In genomic region chr19:1238373-1239303, GRCh38 we compare ENCODE assay signal across 9 cellular contexts. TPM values are rescaled to one million over a fixed set of nuclear protein-coding genes. Genes with fewer than 3 reads are reported as not detected.
DNase-seq lines count a peak whose midpoint lies in the region; ATAC-seq, FAIRE-seq and TF ChIP-seq lines count a peak whose summit lies in the region.
"Had no signal": no experiment of that assay in that cellular context is flagged by ENCODE, and none has a peak within 500 bp of the region (broad histone marks: within the 10 kb centered on the region; RNA-seq: fewer than 3 reads in every experiment).

No MANE protein-coding gene starts in this region.

- H3K4me1 Mint-ChIP-seq in naive thymus-derived CD4-positive, alpha-beta T cell: peaks cover 13 to 42% (median 23%) of the 10 kb centered on the region in 7 donors

- FAIRE-seq in A549 (lab: Jason Lieb, UNC): no peak
- FAIRE-seq: TTC549 had no signal

- H3K36me3 ChIP-seq in HUES6 (ENCODE audit: control insufficient read depth, insufficient read depth, low read length) (peaks cover 23% of the 10 kb centered on the region), breast epithelium (no peaks in the 10 kb centered on the region)
- no peaks in the 10 kb centered on the region for H3K36me3 ChIP-seq in naive thymus-derived CD4-positive, alpha-beta T cell (ENCODE audit: control insufficient read depth in 2 of 3, insufficient read depth in 3 of 3, low read length in 3 of 3)

- H3K27me3 Mint-ChIP-seq in naive thymus-derived CD4-positive, alpha-beta T cell: peaks cover 4 to 22% (median 9%) of the 10 kb centered on the region in 5 donors

- no peak for TF ChIP-seq EP300 in A549 (IDR thresholded peaks at IDR 0.05)

- H3K9ac ChIP-seq in HUES6 (ENCODE audit: low read length): no peak overlapping the region

- intact Hi-C loops in breast epithelium (cut with DNase I; ENCODE audit: low total_unique reads): no loop called here
- intact Hi-C loops in naive thymus-derived CD4-positive, alpha-beta T cell (cut with micrococcal nuclease): no loop called here

- POLR2A ChIA-PET in A549 (lab: Yijun Ruan, JAX): no interaction called here
- POLR2A ChIA-PET in naive thymus-derived CD4-positive, alpha-beta T cell (lab: Charles Lee): interaction anchor here (0.6 to 2.7 kb wide), 7 partner anchors 27 to 174 kb away, joined by 3 to 17 read pairs (median 3); partner anchors contain the start of genes CIRBP and FAM174C

- WGBS in A549 (ENCODE audit: missing lambda C conversion rate): 89% methylated on average over 34 of the region's 34 CpGs

- H3K27me3 ChIP-seq in HUES6 (ENCODE audit: control insufficient read depth, insufficient read depth, low read length) (no peaks in the 10 kb centered on the region), breast epithelium (no peaks in the 10 kb centered on the region)
- H3K27me3 ChIP-seq in naive thymus-derived CD4-positive, alpha-beta T cell (ENCODE audit: control insufficient read depth in 2 of 2, insufficient read depth in 2 of 2, low read length in 2 of 2): no peaks in the 10 kb centered on the region

- peak overlapping the region; percentile 95 for H3K4me2 ChIP-seq in A549

- H3K4me3 Mint-ChIP-seq in naive thymus-derived CD4-positive, alpha-beta T cell: peak overlapping the region; percentile 69 to 93 (median 83)

- TF ChIP-seq CTCF in A549 (IDR thresholded peaks at IDR 0.05) (no peak), breast epithelium (IDR thresholded peaks at IDR 0.05) (no peak)

- H3K36me3 Mint-ChIP-seq in naive thymus-derived CD4-positive, alpha-beta T cell: peaks cover 0 to 2% (median 0%) of the 10 kb centered on the region in 5 donors

- H3K27ac Mint-ChIP-seq in naive thymus-derived CD4-positive, alpha-beta T cell: peak overlapping the region; percentile 4 to 93 (median 86)

- CTCF ChIA-PET in A549 (lab: Yijun Ruan, JAX): interaction anchor here (0.6 to 2.3 kb wide), 8 partner anchors 13 to 1224 kb away, joined by 3 to 15 read pairs (median 6); no protein-coding TSS in a partner anchor
- CTCF ChIA-PET in naive thymus-derived CD4-positive, alpha-beta T cell (lab: Charles Lee): interaction anchor here (0.6 to 1.6 kb wide), 2 partner anchors 125 to 572 kb away, joined by 3 to 5 read pairs; no protein-coding TSS in a partner anchor

- H3K9me3 Mint-ChIP-seq in naive thymus-derived CD4-positive, alpha-beta T cell: peaks cover 0 to 3% (median 0%) of the 10 kb centered on the region in 11 donors

- no peak for TF ChIP-seq POLR2A in A549 (IDR thresholded peaks at IDR 0.05; ENCODE audit: low read length)
- no peak for TF ChIP-seq POLR2A in breast epithelium (IDR thresholded peaks at IDR 0.05)

- H3K4me1 ChIP-seq in A549 (peaks cover 30% of the 10 kb centered on the region), HUES6 (ENCODE audit: control insufficient read depth, insufficient read depth, low read length) (peaks cover 12% of the 10 kb centered on the region), breast epithelium (peaks cover 13 to 27% of the 10 kb centered on the region in 2 donors)
- peaks cover 16 to 21% of the 10 kb centered on the region in 2 donors for H3K4me1 ChIP-seq in naive thymus-derived CD4-positive, alpha-beta T cell (ENCODE audit: control insufficient read depth in 2 of 2, insufficient read depth in 2 of 2, low read length in 2 of 2)

- H3K9me3 ChIP-seq in A549 (no peaks in the 10 kb centered on the region), HUES6 (ENCODE audit: control insufficient read depth, insufficient read depth, low read depth, low read length) (no peaks in the 10 kb centered on the region), breast epithelium (no peaks in the 10 kb centered on the region)
- H3K9me3 ChIP-seq in naive thymus-derived CD4-positive, alpha-beta T cell (ENCODE audit: control insufficient read depth in 2 of 3, low read length in 3 of 3): no peaks in the 10 kb centered on the region

- DNase-seq in A549 (ENCODE audit: low read depth in 1 of 2, low spot score in 1 of 2) (no peak), breast epithelium (ENCODE audit: low spot score in 2 of 2) (no peak), NCI-H1694 (lab: John Stamatoyannopoulos, UW) (no peak)
- peak in 1 of 9 donors; percentile 22 for DNase-seq in naive thymus-derived CD4-positive, alpha-beta T cell

- H3K4me3 ChIP-seq in A549 (peak overlapping the region; percentile 63), HUES6 (ENCODE audit: low read depth, low read length) (peak overlapping the region; percentile 83), breast epithelium (peak overlapping the region; percentile 20 to 87 (median 64))
- no peak overlapping the region for H3K4me3 ChIP-seq in naive thymus-derived CD4-positive, alpha-beta T cell (ENCODE audit: low read length)

- ATAC-seq in A549 (no peak), GM18867 (IDR thresholded peaks at IDR 0.05; ENCODE audit: unreplicated experiment) (no peak), GM18498 (IDR thresholded peaks at IDR 0.05; ENCODE audit: unreplicated experiment) (no peak), GM18517 (IDR thresholded peaks at IDR 0.05; ENCODE audit: unreplicated experiment) (no peak)
- no peak for ATAC-seq in naive thymus-derived CD4-positive, alpha-beta T cell

- H3K27ac ChIP-seq in A549 (peak overlapping the region; percentile 78 to 97; a peak in 5 of 6 replicates), HUES6 (ENCODE audit: low read depth, low read length) (no peak overlapping the region), breast epithelium (peak overlapping the region; percentile 93 to 97)
- peak overlapping the region; percentile 73 for H3K27ac ChIP-seq in naive thymus-derived CD4-positive, alpha-beta T cell (ENCODE audit: low read depth, low read length)

- TF ChIP-seq RAD21 in A549 (conservative IDR thresholded peaks at IDR 0.05 in 1 of 2, IDR thresholded peaks at IDR 0.05 in 1 of 2): no peak

TF ChIP-seq in A549, 52 proteins besides CTCF, POLR2A, EP300 and RAD21 (continues in another document):
- TF ChIP-seq RNF2 (IDR thresholded peaks at IDR 0.05; ENCODE audit: borderline replicate concordance, low read depth) (no peak), PBX3 (IDR thresholded peaks at IDR 0.05) (no peak), SMC3 (IDR thresholded peaks at IDR 0.05) (no peak), JUN (IDR thresholded peaks at IDR 0.05) (no peak)

RNA-seq across cellular contexts. Expression of gene CBARP, which starts 0.8 kb away (rescaled TPM):
- 0.19 and 0.30 TPM in 2 replicates for polyA plus RNA-seq in A549 (2011; rRNA removed)
- 1.3 and 2.3 TPM in 2 replicates for polyA plus RNA-seq in A549 (2012; cell fraction: cytosol; rRNA removed)
- polyA plus RNA-seq in A549 (2012; cell fraction: nucleus; rRNA removed): 4.5 and 8.2 TPM in 2 replicates
- polyA plus RNA-seq in A549 (2017; fragmentation: RNase III; extraction: RNeasy Plus Mini Kit Qiagen cat#74134 plus additional on column Dnase treatment): 1.7 to 2.0 TPM (median 1.9 TPM) in 3 replicates
- polyA minus RNA-seq in A549 (2011; rRNA and poly(A)+ RNA removed): 0.21 and 0.24 TPM in 2 replicates
- 1 to 10 TPM in 1 of 3 donors, under 1 TPM in 1, not detected in 1; 0.98 to 4.8 TPM for total RNA-seq in breast epithelium
- total RNA-seq in naive thymus-derived CD4-positive, alpha-beta T cell: under 1 TPM in 2 of 5 experiments, not detected in 3; 0.15 to 0.27 TPM
- not detected for polyA plus RNA-seq in naive thymus-derived CD4-positive, alpha-beta T cell

RNA-seq across cellular contexts. Expression of gene ATP5F1D, which starts 2.9 kb away (rescaled TPM):
- 18.5 and 28.7 TPM in 2 replicates for polyA plus RNA-seq in A549 (2011; rRNA removed)
- 158 and 210 TPM in 2 replicates for polyA plus RNA-seq in A549 (2012; cell fraction: cytosol; rRNA removed)
- 114 and 225 TPM in 2 replicates for polyA plus RNA-seq in A549 (2012; cell fraction: nucleus; rRNA removed)
- 96.9 to 101 TPM (median 99.7 TPM) in 3 replicates for polyA plus RNA-seq in A549 (2017; fragmentation: RNase III; extraction: RNeasy Plus Mini Kit Qiagen cat#74134 plus additional on column Dnase treatment)
- polyA minus RNA-seq in A549 (2011; rRNA and poly(A)+ RNA removed): 12.4 and 18.2 TPM in 2 replicates
- total RNA-seq in breast epithelium: 10 to 100 TPM; 47.6 to 64.9 (median 61.3) TPM
- total RNA-seq in naive thymus-derived CD4-positive, alpha-beta T cell: 100 to 1,000 TPM in 3 of 5 experiments, 10 to 100 TPM in 2; 90.6 to 178 (median 102) TPM
- 100 to 1,000 TPM; 209 to 302 TPM for polyA plus RNA-seq in naive thymus-derived CD4-positive, alpha-beta T cell

RNA-seq across cellular contexts. Expression of gene MIDN, which starts 9.7 kb away (rescaled TPM):
- polyA plus RNA-seq in A549 (2011; rRNA removed) (9.1 and 11.8 TPM in 2 replicates), A549 (2017; fragmentation: RNase III; extraction: RNeasy Plus Mini Kit Qiagen cat#74134 plus additional on column Dnase treatment) (27.7 to 33.4 TPM (median 31.4 TPM) in 3 replicates)
- 17.7 and 27.8 TPM in 2 replicates for polyA plus RNA-seq in A549 (2012; cell fraction: cytosol; rRNA removed)
- polyA plus RNA-seq in A549 (2012; cell fraction: nucleus; rRNA removed): 45.7 and 73.9 TPM in 2 replicates
- polyA minus RNA-seq in A549 (2011; rRNA and poly(A)+ RNA removed): 23.7 and 25.2 TPM in 2 replicates
- 10 to 100 TPM; 13.8 to 28.5 (median 22.4) TPM for total RNA-seq in breast epithelium
- 100 to 1,000 TPM in 2 of 5 experiments, 10 to 100 TPM in 3; 22.6 to 310 (median 78.1) TPM for total RNA-seq in naive thymus-derived CD4-positive, alpha-beta T cell
- 1 to 10 TPM; 1.4 to 3.6 TPM for polyA plus RNA-seq in naive thymus-derived CD4-positive, alpha-beta T cell

RNA-seq across cellular contexts. Expression of gene CIRBP, which starts 30.5 kb away (rescaled TPM):
- polyA plus RNA-seq in A549 (2011; rRNA removed) (92.4 and 151 TPM in 2 replicates), A549 (2017; fragmentation: RNase III; extraction: RNeasy Plus Mini Kit Qiagen cat#74134 plus additional on column Dnase treatment) (178 to 201 TPM (median 189 TPM) in 3 replicates)
- polyA plus RNA-seq in A549 (2012; cell fraction: cytosol; rRNA removed): 111 and 147 TPM in 2 replicates
- polyA plus RNA-seq in A549 (2012; cell fraction: nucleus; rRNA removed): 246 and 410 TPM in 2 replicates
- polyA minus RNA-seq in A549 (2011; rRNA and poly(A)+ RNA removed): 38.3 and 44.0 TPM in 2 replicates
- 100 to 1,000 TPM; 458 to 758 (median 656) TPM for total RNA-seq in breast epithelium
- total RNA-seq in naive thymus-derived CD4-positive, alpha-beta T cell: 100 to 1,000 TPM; 237 to 629 (median 524) TPM
- 100 to 1,000 TPM; 233 to 247 TPM for polyA plus RNA-seq in naive thymus-derived CD4-positive, alpha-beta T cell

RNA-seq across cellular contexts. Expression of gene STK11, which starts 33.1 kb away (rescaled TPM):
- polyA plus RNA-seq in A549 (2011; rRNA removed) (12.2 and 16.2 TPM in 2 replicates), A549 (2017; fragmentation: RNase III; extraction: RNeasy Plus Mini Kit Qiagen cat#74134 plus additional on column Dnase treatment) (33.6 to 34.2 TPM (median 34.0 TPM) in 3 replicates)
- polyA plus RNA-seq in A549 (2012; cell fraction: cytosol; rRNA removed): 35.2 and 42.6 TPM in 2 replicates
- polyA plus RNA-seq in A549 (2012; cell fraction: nucleus; rRNA removed): 108 and 121 TPM in 2 replicates
- 18.6 and 21.3 TPM in 2 replicates for polyA minus RNA-seq in A549 (2011; rRNA and poly(A)+ RNA removed)
- total RNA-seq in breast epithelium: 10 to 100 TPM; 32.8 to 55.0 (median 52.1) TPM
- total RNA-seq in naive thymus-derived CD4-positive, alpha-beta T cell: 10 to 100 TPM; 67.7 to 91.3 (median 71.6) TPM
- polyA plus RNA-seq in naive thymus-derived CD4-positive, alpha-beta T cell: 10 to 100 TPM; 13.9 to 28.9 TPM
